In genomic region chr13:58963321-58963720, GRCh38 we compare ENCODE assay signal across 15 cellular contexts.
DNase-seq lines count a peak whose midpoint lies in the region; ATAC-seq and TF ChIP-seq lines count a peak whose summit lies in the region.
"Had no signal": no experiment of that assay in that cellular context is flagged by ENCODE, and none has a peak within 500 bp of the region (broad histone marks: within the 10 kb centered on the region; RNA-seq: fewer than 3 reads in every experiment).

No MANE protein-coding gene starts in this region.

- TF ChIP-seq CTCF in astrocyte of the spinal cord (IDR thresholded peaks at IDR 0.05; ENCODE audit: low read depth, low read length), result no peak
- TF ChIP-seq CTCF in foreskin keratinocyte (conservative IDR thresholded peaks at IDR 0.05), result no peak

- no peak for ATAC-seq in HG02973 (IDR thresholded peaks at IDR 0.05; ENCODE audit: unreplicated experiment)
- ATAC-seq in foreskin keratinocyte, result no peak
- ATAC-seq: HCT116 had no signal

- H3K4me1 ChIP-seq in foreskin keratinocyte, result no peaks in the 10 kb centered on the region
- H3K4me1 ChIP-seq: BLaER1 had no signal

- in situ Hi-C loops in astrocyte of the spinal cord (cut with HindIII; ENCODE audit: low sequenced_read_pairs), result no loop called here

- peak; percentile 12 for DNase-seq in COLO829 (ENCODE audit: low spot score)
- DNase-seq in NCI-H226, result peak; percentile 3
- peak; percentile 19 for DNase-seq in astrocyte of the spinal cord (ENCODE audit: low read depth, low spot score)
- DNase-seq in renal cortical epithelial cell (ENCODE audit: low read depth), result peak; percentile 46
- no peak for DNase-seq in foreskin keratinocyte
- no peak for DNase-seq in putamen (ENCODE audit: low spot score)
- DNase-seq: 8988T, AML-193, DMS153, GF-D8, GM23248, IMR-90 had no signal

- H3K4me3 ChIP-seq in astrocyte of the spinal cord (ENCODE audit: low read depth, low read length), result no peak overlapping the region
- H3K4me3 ChIP-seq: BLaER1, GM23248 had no signal

- H3K27me3 ChIP-seq in foreskin keratinocyte, result no peaks in the 10 kb centered on the region
- H3K27me3 ChIP-seq: BLaER1 had no signal

- H3K27ac ChIP-seq in foreskin keratinocyte, result no peak overlapping the region
- H3K27ac ChIP-seq: BLaER1, GM23248 had no signal

Comparison
In these comparisons a context has a peak if more than half of its experiments do, and no peak if none do; other contexts are left out.
1. DNase-seq: peak in COLO829 (single experiment), NCI-H226 (single experiment), astrocyte of the spinal cord (single experiment) and renal cortical epithelial cell (single experiment); none in foreskin keratinocyte (0 of 2) and putamen (single experiment).